Comparison of ENCODE assay signal across 18 cellular contexts in genomic region chr1:84581648-84582047, GRCh38. TPM values are rescaled to one million over a fixed set of nuclear protein-coding genes. Genes with fewer than 3 reads are reported as not detected.
A peak's percentile ranks its signal among the peaks of the same experiment; 100 is the strongest.
DNase-seq lines count a peak whose midpoint lies in the region; ATAC-seq, FAIRE-seq and TF ChIP-seq lines count a peak whose summit lies in the region.
"Had no signal": no experiment of that assay in that cellular context is flagged by ENCODE, and none has a peak within 500 bp of the region (broad histone marks: within the 10 kb centered on the region; RNA-seq: fewer than 3 reads in every experiment).

No MANE protein-coding gene starts in this region.

- H2BK5ac ChIP-seq in H1 (ENCODE audit: low read depth, low read length) (no peak overlapping the region), mesenchymal stem cell (ENCODE audit: low read depth, low read length, poor library complexity, severe bottlenecking) (no peak overlapping the region)

- H2AK5ac ChIP-seq in H1 (ENCODE audit: low read depth, low read length): no peak overlapping the region; the same call in 1 of the 2 replicates
- no peak overlapping the region for H2AK5ac ChIP-seq in mesenchymal stem cell (ENCODE audit: low read length, severe bottlenecking)

- in situ Hi-C loops in Panc1 (cut with HindIII; ENCODE audit: low pct_unique_long_range_greater_than_20kb, low sequenced_read_pairs): no loop called here

- ATAC-seq in Panc1 (0 out of 2 replicates have a peak, but pooled peaks have one; percentile 17), HG03469 (IDR thresholded peaks at IDR 0.05; ENCODE audit: unreplicated experiment) (no peak)
- ATAC-seq in stimulated activated naive B cell treated with anti-CD40 and anti-IgM and Interleukin-4, amounts not matched to agents 10 μg/mL and 1 μg/mL and 100 μg/mL, for 72 hours (replicated peaks): no peak
- ATAC-seq: CD8-positive, alpha-beta T cell; HCT116 had no signal

- H2BK12ac ChIP-seq in H1 (ENCODE audit: low read depth, low read length) (no peak overlapping the region), mesenchymal stem cell (ENCODE audit: low read length in 2 of 2) (no peak overlapping the region)

- H4K5ac ChIP-seq in H1 (ENCODE audit: insufficient read length, low read depth, low read length): no peak overlapping the region

- no peaks in the 10 kb centered on the region for H3K79me2 ChIP-seq in H1 (ENCODE audit: control insufficient read depth in 1 of 2, insufficient read depth in 2 of 2, low read length in 2 of 2)

- no peak for TF ChIP-seq RAD21 in H1 (IDR thresholded peaks at IDR 0.05 in 1 of 2, conservative IDR thresholded peaks at IDR 0.05 in 1 of 2; ENCODE audit: low read depth in 2 of 2, low read length in 2 of 2)

- H3K23me2 ChIP-seq in H1 (ENCODE audit: low read depth, low read length): no peaks in the 10 kb centered on the region

- no peak for TF ChIP-seq EP300 in H1 (IDR thresholded peaks at IDR 0.05; ENCODE audit: borderline replicate concordance in 1 of 2, low read depth in 2 of 2, low read length in 2 of 2)

- no peak for TF ChIP-seq POLR2A in H1 (IDR thresholded peaks at IDR 0.05; ENCODE audit: control extremely low read depth in 1 of 2, low read depth in 2 of 2, low read length in 2 of 2)

- no peaks in the 10 kb centered on the region for H3K27me3 Mint-ChIP-seq in stimulated activated naive B cell treated with anti-CD40 and anti-IgM and Interleukin-4, amounts not matched to agents 10 μg/mL and 1 μg/mL and 100 μg/mL, for 72 hours
- H3K27me3 Mint-ChIP-seq: B cell had no signal

- no peak overlapping the region for H3K18ac ChIP-seq in H1 (ENCODE audit: extremely low read depth, low read length)
- peak overlapping the region in 1 of 2 experiments; percentile 41 for H3K18ac ChIP-seq in mesenchymal stem cell (ENCODE audit: low read depth in 1 of 2, low read length in 2 of 2)

- POLR2A ChIA-PET in Panc1 (lab: Charles Lee) (no interaction called here), H1 (lab: Charles Lee; ENCODE audit: partially characterized antibody) (interaction anchor here (0.9 kb wide), 1 partner anchor 9 kb away, joined by 3 read pairs; no protein-coding TSS in a partner anchor)

- CTCF ChIA-PET in Panc1 (lab: Charles Lee) (no interaction called here), H1 (lab: Charles Lee; ENCODE audit: partially characterized antibody) (interaction anchor here (0.7 kb wide), 1 partner anchor 185 kb away, joined by 3 read pairs; no protein-coding TSS in a partner anchor)

- no peak overlapping the region for H4K8ac ChIP-seq in H1 (ENCODE audit: extremely low read depth, insufficient read depth, low read length)
- no peak overlapping the region for H4K8ac ChIP-seq in mesenchymal stem cell (ENCODE audit: low read length)

- no peak overlapping the region for H3K56ac ChIP-seq in H1 (replicated peaks; ENCODE audit: insufficient read length, low read depth, low read length)

- peak overlapping the region; percentile 58; the same call in 1 of the 2 replicates for H2AFZ ChIP-seq in H1 (ENCODE audit: low read length)
- no peak overlapping the region for H2AFZ ChIP-seq in mesenchymal stem cell (ENCODE audit: low read depth, low read length)
- H2AFZ ChIP-seq: GM23248 had no signal

- DNase-seq in NCI-H69 (lab: John Stamatoyannopoulos, UW) (peak; percentile 7), Panc1 (ENCODE audit: low read depth, low spot score) (no peak), H1 (ENCODE audit: low read depth in 1 of 2, low spot score in 2 of 2) (no peak), mesenchymal stem cell (no peak), NCI-H146 treated with DMSO at 0.1 percent for 48 hours (lab: John Stamatoyannopoulos, UW; ENCODE audit: unreplicated experiment) (no peak)
- DNase-seq in stimulated activated naive B cell treated with anti-CD40 and anti-IgM and Interleukin-4, amounts not matched to agents 10 μg/mL and 1 μg/mL and 100 μg/mL, for 72 hours: no peak
- DNase-seq: Calu3; CD8-positive, alpha-beta T cell; DMS79 treated with DMSO at 0.1 percent for 48 hours; GF-D8; GM23248; HFFc6 had no signal

- H3K27ac ChIP-seq in Panc1 (ENCODE audit: low read length) (no peak overlapping the region), H1 (ENCODE audit: low read depth, low read length) (no peak overlapping the region), mesenchymal stem cell (ENCODE audit: low read length, poor library complexity, severe bottlenecking) (no peak overlapping the region)
- H3K27ac ChIP-seq: BLaER1 treated with 17β-estradiol and CSF1 and Interleukin-3, amounts not matched to agents 10 nM and 100 nM; GM23248 had no signal

- H3K36me3 ChIP-seq in Panc1 (ENCODE audit: control insufficient read depth, insufficient read depth, low read length) (no peaks in the 10 kb centered on the region), H1 (ENCODE audit: control insufficient read depth in 2 of 4, insufficient read depth in 4 of 4, low read length in 3 of 4) (no peaks in the 10 kb centered on the region), mesenchymal stem cell (ENCODE audit: control insufficient read depth in 1 of 2, insufficient read depth in 2 of 2, low read depth in 1 of 2, low read length in 2 of 2) (no peaks in the 10 kb centered on the region)

- no peak overlapping the region for H3K9ac ChIP-seq in H1 (replicated peaks in 1 of 4; ENCODE audit: extremely low read depth in 1 of 4, low read depth in 3 of 4, low read length in 3 of 4)
- H3K9ac ChIP-seq in mesenchymal stem cell (ENCODE audit: low read length): no peak overlapping the region
- H3K9ac ChIP-seq: BLaER1 treated with 17β-estradiol and CSF1 and Interleukin-3, amounts not matched to agents 10 nM and 100 nM; GM23248 had no signal

- peaks cover 11 to 14% of the 10 kb centered on the region in 2 donors for H3K36me3 Mint-ChIP-seq in stimulated activated naive B cell treated with anti-CD40 and anti-IgM and Interleukin-4, amounts not matched to agents 10 μg/mL and 1 μg/mL and 100 μg/mL, for 72 hours
- H3K36me3 Mint-ChIP-seq: CD8-positive, alpha-beta T cell had no signal

- no peaks in the 10 kb centered on the region for H3K4me1 ChIP-seq in Panc1 (ENCODE audit: control insufficient read depth, insufficient read depth, low read length)
- H3K4me1 ChIP-seq in H1 (replicated peaks in 1 of 4; ENCODE audit: control insufficient read depth in 3 of 4, insufficient read depth in 4 of 4, low read length in 3 of 4): peaks cover 3 to 13% (median 8%) of the 10 kb centered on the region in 4 experiments
- peaks cover 2% of the 10 kb centered on the region for H3K4me1 ChIP-seq in mesenchymal stem cell (ENCODE audit: control insufficient read depth, insufficient read depth, low read depth, low read length)

- H3K4me2 ChIP-seq in H1 (ENCODE audit: insufficient read depth in 1 of 2, low read depth in 2 of 2, low read length in 2 of 2): no peak overlapping the region
- no peak overlapping the region for H3K4me2 ChIP-seq in mesenchymal stem cell (ENCODE audit: low read length, poor library complexity, severe bottlenecking)
- H3K4me2 ChIP-seq: BLaER1 treated with 17β-estradiol and CSF1 and Interleukin-3, amounts not matched to agents 10 nM and 100 nM had no signal

- H3K27me3 ChIP-seq in Panc1 (ENCODE audit: control insufficient read depth, insufficient read depth, low read length): no peaks in the 10 kb centered on the region
- no peaks in the 10 kb centered on the region for H3K27me3 ChIP-seq in H1 (replicated peaks in 1 of 4; ENCODE audit: control insufficient read depth in 3 of 4, extremely low read depth in 1 of 4, insufficient read depth in 3 of 4, low read length in 3 of 4)
- no peaks in the 10 kb centered on the region for H3K27me3 ChIP-seq in mesenchymal stem cell (ENCODE audit: control insufficient read depth in 1 of 2, insufficient read depth in 1 of 2, low read length in 2 of 2)
- H3K27me3 ChIP-seq: BLaER1 treated with 17β-estradiol and CSF1 and Interleukin-3, amounts not matched to agents 10 nM and 100 nM had no signal

- H3K79me1 ChIP-seq in H1 (ENCODE audit: low read depth, low read length): no peaks in the 10 kb centered on the region
- H3K79me1 ChIP-seq in mesenchymal stem cell (replicated peaks; ENCODE audit: low read length, poor library complexity, severe bottlenecking): no peaks in the 10 kb centered on the region

- H3K4me3 ChIP-seq in Panc1 (ENCODE audit: low read depth in 2 of 2, low read length in 2 of 2) (no peak overlapping the region), H1 (ENCODE audit: extremely low read depth in 1 of 4, insufficient read depth in 2 of 4, low read depth in 3 of 4, low read length in 4 of 4) (no peak overlapping the region), mesenchymal stem cell (ENCODE audit: insufficient read depth in 1 of 2, low read depth in 1 of 2, low read length in 2 of 2) (no peak overlapping the region)
- H3K4me3 ChIP-seq: BLaER1 treated with 17β-estradiol and CSF1 and Interleukin-3, amounts not matched to agents 10 nM and 100 nM; GM23248 had no signal

- TF ChIP-seq CTCF in Panc1 (IDR thresholded peaks at IDR 0.05) (no peak), H1 (IDR thresholded peaks at IDR 0.05; ENCODE audit: control extremely low read depth in 1 of 3, insufficient read depth in 1 of 3, low read depth in 1 of 3, low read length in 3 of 3) (no peak)

- peaks cover 3% of the 10 kb centered on the region; the same call in 1 of the 2 replicates for H3K9me3 ChIP-seq in Panc1 (ENCODE audit: control insufficient read depth, insufficient read depth, low read depth, low read length)
- H3K9me3 ChIP-seq in H1 (ENCODE audit: insufficient read depth in 2 of 2, low read depth in 1 of 2, low read length in 1 of 2): no peaks in the 10 kb centered on the region
- no peaks in the 10 kb centered on the region for H3K9me3 ChIP-seq in mesenchymal stem cell (ENCODE audit: control insufficient read depth, low read length)

- H3K14ac ChIP-seq in H1 (ENCODE audit: insufficient read length): no peak overlapping the region
- no peak overlapping the region for H3K14ac ChIP-seq in mesenchymal stem cell (ENCODE audit: low read length in 2 of 2)

- no peak overlapping the region for H3K4me3 Mint-ChIP-seq in stimulated activated naive B cell treated with anti-CD40 and anti-IgM and Interleukin-4, amounts not matched to agents 10 μg/mL and 1 μg/mL and 100 μg/mL, for 72 hours
- H3K4me3 Mint-ChIP-seq: B cell; CD8-positive, alpha-beta T cell; HFFc6 had no signal

- WGBS in H1 (ENCODE audit: extremely low coverage in 1 of 2, insufficient coverage in 1 of 2, insufficient read length in 1 of 2, insufficient replicate concordance in 2 of 2, low coverage in 1 of 2, low lambda C conversion rate in 2 of 2, missing lambda C conversion rate in 1 of 2), 2 experiments: 97% methylated on average over 3 of the region's 3 CpGs; no CpG with 5 or more reads in 1 of the 2 experiments
- 100% methylated on average over 1 of the region's 3 CpGs for WGBS in mesenchymal stem cell

- intact Hi-C loops in Panc1 (cut with micrococcal nuclease; ENCODE audit: unreplicated experiment): no loop called here

- no peak overlapping the region for H2BK120ac ChIP-seq in H1 (replicated peaks; ENCODE audit: low read depth, low read length)
- H2BK120ac ChIP-seq in mesenchymal stem cell (ENCODE audit: low read depth, low read length): no peak overlapping the region

- H3K27ac Mint-ChIP-seq in stimulated activated naive B cell treated with anti-CD40 and anti-IgM and Interleukin-4, amounts not matched to agents 10 μg/mL and 1 μg/mL and 100 μg/mL, for 72 hours: peak overlapping the region; percentile 60
- H3K27ac Mint-ChIP-seq: B cell; CD8-positive, alpha-beta T cell; HFFc6 had no signal

- no peak for FAIRE-seq in H1 (lab: Jason Lieb, UNC)
- FAIRE-seq: GM19239, H54 had no signal

- peaks cover 0 to 4% of the 10 kb centered on the region in 2 donors for H3K9me3 Mint-ChIP-seq in stimulated activated naive B cell treated with anti-CD40 and anti-IgM and Interleukin-4, amounts not matched to agents 10 μg/mL and 1 μg/mL and 100 μg/mL, for 72 hours
- H3K9me3 Mint-ChIP-seq: CD8-positive, alpha-beta T cell; HFFc6 had no signal

- BruUV-seq in Panc1 (replicated peaks; lab: Mats Ljungman, UMichigan): no TSS peak

- H2BK20ac ChIP-seq in H1 (ENCODE audit: low read length): peak overlapping the region; percentile 89; the same call in 1 of the 2 replicates

- H4K91ac ChIP-seq in H1 (replicated peaks; ENCODE audit: insufficient read length, low read length): no peak overlapping the region
- no peak overlapping the region for H4K91ac ChIP-seq in mesenchymal stem cell (ENCODE audit: low read length)

- H3K23ac ChIP-seq in H1 (ENCODE audit: insufficient read length) (no peak overlapping the region), mesenchymal stem cell (ENCODE audit: low read length in 2 of 2) (no peak overlapping the region)

- H2BK15ac ChIP-seq in H1 (ENCODE audit: low read length): no peak overlapping the region
- H2BK15ac ChIP-seq in mesenchymal stem cell (ENCODE audit: low read depth, poor library complexity, severe bottlenecking): no peak overlapping the region

- H4K20me1 ChIP-seq in H1 (replicated peaks in 1 of 2; ENCODE audit: control insufficient read depth in 1 of 2, insufficient read depth in 2 of 2, low read length in 2 of 2): no peaks in the 10 kb centered on the region
- H4K20me1 ChIP-seq: BLaER1 treated with 17β-estradiol and CSF1 and Interleukin-3, amounts not matched to agents 10 nM and 100 nM had no signal

- no peak overlapping the region for H3K4ac ChIP-seq in H1 (replicated peaks; ENCODE audit: insufficient read length, low read depth, low read length)
- no peak overlapping the region for H3K4ac ChIP-seq in mesenchymal stem cell (ENCODE audit: low read depth in 1 of 2, low read length in 2 of 2)

- peaks cover 13 to 16% of the 10 kb centered on the region in 2 donors for H3K4me1 Mint-ChIP-seq in stimulated activated naive B cell treated with anti-CD40 and anti-IgM and Interleukin-4, amounts not matched to agents 10 μg/mL and 1 μg/mL and 100 μg/mL, for 72 hours

RNA-seq across cellular contexts. Expression of gene CTBS, which starts 7.4 kb away (rescaled TPM):
- total RNA-seq in Panc1 (2021; ENCODE audit: unreplicated experiment): 47.7 TPM
- polyA plus RNA-seq in Panc1 (2012; ENCODE audit: insufficient read length): 35.4 TPM
- total RNA-seq in H1 (2021; fragmentation: NEBNext Ultra II Directional; extraction: Animal tissue kit (Norgen Biotek cat#: 25700)): 4.1 and 4.5 TPM in 2 replicates
- polyA plus RNA-seq in H1 (2011; rRNA removed): 2.1 and 3.3 TPM in 2 replicates
- polyA plus RNA-seq in H1 (2011; cell fraction: cytosol; rRNA removed): 3.6 TPM
- polyA plus RNA-seq in H1 (2011; cell fraction: nucleus; rRNA removed): 1.8 TPM
- polyA plus RNA-seq in H1 (2012, experiment 1 of 2): 2.1 to 2.8 TPM (median 2.4 TPM) in 4 replicates
- polyA plus RNA-seq in H1 (2012, experiment 2 of 2): 0.89 TPM
- polyA plus RNA-seq in H1 (2013, experiment 1 of 2): 5.4 TPM
- 5.5 TPM for polyA plus RNA-seq in H1 (2013, experiment 2 of 2)
- 1.7 and 3.8 TPM in 2 replicates for polyA minus RNA-seq in H1 (2011; rRNA and poly(A)+ RNA removed)
- polyA minus RNA-seq in H1 (2011; cell fraction: cytosol; rRNA and poly(A)+ RNA removed): 1.1 TPM
- 7.7 TPM for polyA minus RNA-seq in H1 (2011; cell fraction: nucleus; rRNA and poly(A)+ RNA removed)
- polyA plus RNA-seq in mesenchymal stem cell (2013, experiment 1 of 2): 22.5 TPM
- polyA plus RNA-seq in mesenchymal stem cell (2013, experiment 2 of 2): 24.9 TPM
